7 cellular contexts compared by ENCODE assay signal in the genomic region with DNA sequence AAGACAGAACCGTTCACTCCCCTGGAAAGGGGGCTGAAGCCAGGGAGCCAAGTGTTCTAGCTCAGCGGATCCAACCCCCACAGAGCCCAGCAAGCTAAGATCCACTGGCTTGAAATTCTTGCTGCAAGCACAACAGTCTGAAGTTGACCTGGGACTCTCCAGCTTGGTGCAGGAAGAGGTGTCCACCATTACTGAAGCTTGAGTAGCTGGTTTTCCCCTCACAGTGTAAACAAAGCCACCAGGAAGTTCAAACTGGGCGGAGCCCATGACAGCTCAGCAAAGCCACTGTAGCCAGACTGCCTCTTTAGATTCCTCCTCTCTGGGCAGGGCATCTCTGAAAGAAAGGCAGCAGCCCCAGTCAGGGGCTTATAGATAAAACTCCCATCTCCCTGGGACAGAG.
DNase-seq lines count a peak whose midpoint lies in the region; ATAC-seq, FAIRE-seq and TF ChIP-seq lines count a peak whose summit lies in the region.
"Not testable (repeated sequence)": the region's sequence is repeated elsewhere in the genome, so short reads cannot be mapped to it uniquely, and the experiment has no call there.

No MANE protein-coding gene starts in this region.

- not testable (repeated sequence) for H3K27me3 Mint-ChIP-seq in Calu3 (ENCODE audit: unreplicated experiment); activated CD4-positive, alpha-beta T cell treated with anti-CD3 and anti-CD28 coated beads, Interleukin-2, amount 10 ng/mL, durations not matched to agents 24 days and 14 days
- H3K27me3 Mint-ChIP-seq in dendritic cell treated with granulocyte-macrophage colony-stimulating factor and Interleukin-4, amounts not matched to agents 40 ng/mL and 50 ng/mL, for 4 days, result peaks cover 31% of the 10 kb centered on the region

- H3K9me1 ChIP-seq in keratinocyte (ENCODE audit: control insufficient read depth, extremely low read depth, insufficient read depth, low read length), result not testable (repeated sequence)

- not testable (repeated sequence) for H3K79me2 ChIP-seq in PC-3 (ENCODE audit: low read length); keratinocyte (ENCODE audit: control insufficient read depth, insufficient read depth, low read length)

- POLR2A ChIA-PET in PC-3 (lab: Charles Lee; ENCODE audit: unreplicated experiment), result not testable (repeated sequence)

- H2AFZ ChIP-seq in PC-3 (ENCODE audit: low read length) (peak overlapping the region; percentile 38; the same call in 1 of the 2 replicates), keratinocyte (ENCODE audit: control insufficient read depth, low read length) (peak overlapping the region; percentile 61)

- H3K27ac Mint-ChIP-seq in Calu3 (ENCODE audit: unreplicated experiment); activated CD4-positive, alpha-beta T cell treated with anti-CD3 and anti-CD28 coated beads, Interleukin-2, amount 10 ng/mL, durations not matched to agents 24 days and 14 days: not testable (repeated sequence)
- H3K27ac Mint-ChIP-seq in dendritic cell treated with granulocyte-macrophage colony-stimulating factor and Interleukin-4, amounts not matched to agents 40 ng/mL and 50 ng/mL, for 4 days, result peak overlapping the region; percentile 85

- H3K4me1 ChIP-seq in PC-3 (ENCODE audit: insufficient read depth, low read length); keratinocyte (ENCODE audit: control insufficient read depth, extremely low read depth, insufficient read depth, low read length); small intestine (ENCODE audit: control insufficient read depth in 2 of 2, insufficient read depth in 1 of 2, low read depth in 1 of 2, low read length in 1 of 2): not testable (repeated sequence)

- not testable (repeated sequence) for BruUV-seq in Calu3 (replicated peaks; lab: Mats Ljungman, UMichigan); PC-3 (replicated peaks; lab: Mats Ljungman, UMichigan)

- not testable (repeated sequence) for H3K4me3 ChIP-seq in PC-3 (ENCODE audit: low read length); keratinocyte (ENCODE audit: control insufficient read depth in 2 of 3, extremely low read depth in 1 of 3, insufficient read depth in 2 of 3, low read depth in 1 of 3, low read length in 3 of 3); small intestine (ENCODE audit: low read depth in 1 of 2, low read length in 2 of 2)

- not testable (repeated sequence) for H4K20me1 ChIP-seq in PC-3 (ENCODE audit: low read length); keratinocyte (ENCODE audit: control insufficient read depth, extremely low read depth, insufficient read depth, low read length)

- H3K27me3 ChIP-seq in PC-3 (ENCODE audit: low read length); keratinocyte (ENCODE audit: control insufficient read depth, extremely low read depth, insufficient read depth, low read length); small intestine (ENCODE audit: control insufficient read depth in 2 of 2, insufficient read depth in 2 of 2, low read length in 2 of 2): not testable (repeated sequence)

- H3K9ac ChIP-seq in PC-3 (ENCODE audit: low read length); keratinocyte (ENCODE audit: control insufficient read depth, extremely low read depth, insufficient read depth, low read length): not testable (repeated sequence)

- ATAC-seq in PC-3, result peak; percentile 38; the same call in 1 of the 2 replicates

- not testable (repeated sequence) for H3K4me2 ChIP-seq in PC-3 (ENCODE audit: low read length); keratinocyte (ENCODE audit: control insufficient read depth, extremely low read depth, insufficient read depth, low read depth, low read length)

- intact Hi-C loops in Calu3 (cut with micrococcal nuclease; ENCODE audit: unreplicated experiment), result loop anchor here (10.0 kb wide), 2 partner anchors 45 to 105 kb away; no protein-coding TSS in a partner anchor
- intact Hi-C loops in PC-3 (cut with micrococcal nuclease); activated CD4-positive, alpha-beta T cell treated with anti-CD3 and anti-CD28 coated beads, Interleukin-2, amount 10 ng/mL, durations not matched to agents 24 days and 14 days (cut with micrococcal nuclease); dendritic cell treated with granulocyte-macrophage colony-stimulating factor and Interleukin-4, amounts not matched to agents 40 ng/mL and 50 ng/mL, for 4 days (cut with micrococcal nuclease): not testable (repeated sequence)

- WGBS in small intestine, 3 donors, result 68 to 87% (median 76%) methylated on average over 3 of the region's 3 CpGs

- CTCF ChIA-PET in Calu3 (lab: Charles Lee); PC-3 (lab: Charles Lee): not testable (repeated sequence)

- H3K9me2 ChIP-seq in PC-3 (replicated peaks; ENCODE audit: low read length), result not testable (repeated sequence)

- not testable (repeated sequence) for H3K36me3 ChIP-seq in PC-3 (ENCODE audit: low read depth, low read length); keratinocyte (ENCODE audit: control insufficient read depth in 2 of 2, extremely low read depth in 1 of 2, insufficient read depth in 2 of 2, low read length in 2 of 2); small intestine (ENCODE audit: control insufficient read depth in 2 of 2, insufficient read depth in 2 of 2, low read length in 2 of 2)

- DNase-seq in Calu3, result peak; percentile 43
- peak; percentile 77 for DNase-seq in HT-29 (ENCODE audit: low spot score)
- DNase-seq in PC-3, result peak; percentile 65
- DNase-seq in activated CD4-positive, alpha-beta T cell treated with anti-CD3 and anti-CD28 coated beads, Interleukin-2, amount 10 ng/mL, durations not matched to agents 24 days and 14 days, result peak; percentile 61
- DNase-seq in keratinocyte (ENCODE audit: low read depth, low spot score), result not testable (repeated sequence)
- peak; percentile 64 for DNase-seq in small intestine

- not testable (repeated sequence) for H3K27ac ChIP-seq in PC-3 (ENCODE audit: low read length); keratinocyte (ENCODE audit: control insufficient read depth, insufficient read depth, low read length); small intestine (ENCODE audit: low read depth in 1 of 2, low read length in 1 of 2)

- not testable (repeated sequence) for H3K36me3 Mint-ChIP-seq in Calu3 (ENCODE audit: insufficient read depth, unreplicated experiment); activated CD4-positive, alpha-beta T cell treated with anti-CD3 and anti-CD28 coated beads, Interleukin-2, amount 10 ng/mL, durations not matched to agents 24 days and 14 days (ENCODE audit: low read depth)
- H3K36me3 Mint-ChIP-seq in dendritic cell treated with granulocyte-macrophage colony-stimulating factor and Interleukin-4, amounts not matched to agents 40 ng/mL and 50 ng/mL, for 4 days (ENCODE audit: low read depth), result peaks cover 29% of the 10 kb centered on the region

- H3K9me3 Mint-ChIP-seq in Calu3 (ENCODE audit: low read depth, unreplicated experiment), result not testable (repeated sequence)
- peaks cover 21% of the 10 kb centered on the region for H3K9me3 Mint-ChIP-seq in activated CD4-positive, alpha-beta T cell treated with anti-CD3 and anti-CD28 coated beads, Interleukin-2, amount 10 ng/mL, durations not matched to agents 24 days and 14 days
- H3K9me3 Mint-ChIP-seq in dendritic cell treated with granulocyte-macrophage colony-stimulating factor and Interleukin-4, amounts not matched to agents 40 ng/mL and 50 ng/mL, for 4 days, result peaks cover 30% of the 10 kb centered on the region

- dilution Hi-C loops in keratinocyte (cut with MboI; ENCODE audit: extremely low pct_ligation_motif_present, low sequenced_read_pairs), result not testable (repeated sequence)

- TF ChIP-seq CTCF in Calu3 (IDR thresholded peaks at IDR 0.05; ENCODE audit: unreplicated experiment); PC-3 (conservative IDR thresholded peaks at IDR 0.05; ENCODE audit: low read depth, low read length); keratinocyte (optimal IDR thresholded peaks at IDR 0.05 in 1 of 3, IDR thresholded peaks at IDR 0.05 in 1 of 3, conservative IDR thresholded peaks at IDR 0.05 in 1 of 3; ENCODE audit: extremely low read depth in 1 of 3, insufficient read depth in 2 of 3, low read length in 3 of 3): not testable (repeated sequence)

- not testable (repeated sequence) for FAIRE-seq in keratinocyte (lab: Jason Lieb, UNC); small intestine (lab: Jason Lieb, UNC)

- H3F3A ChIP-seq in PC-3 (ENCODE audit: low read length, unreplicated experiment), result not testable (repeated sequence)

- H3K9me3 ChIP-seq in PC-3 (ENCODE audit: low read length); keratinocyte (ENCODE audit: control insufficient read depth, low read depth, low read length); small intestine (ENCODE audit: control insufficient read depth, low read depth): not testable (repeated sequence)

- H3K4me1 Mint-ChIP-seq in Calu3 (ENCODE audit: low read depth, unreplicated experiment); activated CD4-positive, alpha-beta T cell treated with anti-CD3 and anti-CD28 coated beads, Interleukin-2, amount 10 ng/mL, durations not matched to agents 24 days and 14 days: not testable (repeated sequence)
- peaks cover 55% of the 10 kb centered on the region for H3K4me1 Mint-ChIP-seq in dendritic cell treated with granulocyte-macrophage colony-stimulating factor and Interleukin-4, amounts not matched to agents 40 ng/mL and 50 ng/mL, for 4 days (ENCODE audit: low read depth)

- not testable (repeated sequence) for H3K4me3 Mint-ChIP-seq in Calu3 (ENCODE audit: low read depth, unreplicated experiment); activated CD4-positive, alpha-beta T cell treated with anti-CD3 and anti-CD28 coated beads, Interleukin-2, amount 10 ng/mL, durations not matched to agents 24 days and 14 days; dendritic cell treated with granulocyte-macrophage colony-stimulating factor and Interleukin-4, amounts not matched to agents 40 ng/mL and 50 ng/mL, for 4 days
